ENCODE assay signal across 17 cellular contexts in genomic region chr16:70392606-70393005, GRCh38.
"Had no signal": no experiment of that assay in that cellular context is flagged by ENCODE, and none has a peak within 500 bp of the region (broad histone marks: within the 10 kb centered on the region; RNA-seq: fewer than 3 reads in every experiment).

No MANE protein-coding gene starts in this region.

- H3K27ac ChIP-seq: ascending aorta, right lobe of liver, testis had no signal

- H3K4me3 Mint-ChIP-seq: activated naive CD4-positive, alpha-beta T cell treated with anti-CD3 and anti-CD28 coated beads for 36 hours; activated naive CD8-positive, alpha-beta T cell treated with anti-CD3 and anti-CD28 coated beads, Interleukin-2, amount 50 U/mL, for 24 hours; nephron; stimulated activated naive CD8-positive, alpha-beta T cell treated with anti-CD3 and anti-CD28 coated beads, Interleukin-15, Interleukin-2, amounts not matched to agents 100 ng/mL and 50 ng/mL, for 24 hours; T-cell had no signal

- H3K27me3 ChIP-seq: ascending aorta, right lobe of liver, testis had no signal

- H3K4me1 Mint-ChIP-seq: nephron had no signal

- H3K4me3 ChIP-seq: ascending aorta, right lobe of liver, testis had no signal

- FAIRE-seq: bronchial epithelial cell had no signal

- H3K27ac Mint-ChIP-seq: activated naive CD4-positive, alpha-beta T cell treated with anti-CD3 and anti-CD28 coated beads for 36 hours; activated naive CD8-positive, alpha-beta T cell treated with anti-CD3 and anti-CD28 coated beads, Interleukin-2, amount 50 U/mL, for 24 hours; activated T-helper 2 cell treated with anti-CD3 and anti-CD28 coated beads, Interferon-gamma antibody, Interleukin-2, Interleukin-4, amounts not matched to agents 10 μg/mL and 5 μg/mL and 100 μg/mL, durations not matched to agents 14 hours and 24 hours and 36 hours; nephron; stimulated activated naive CD8-positive, alpha-beta T cell treated with anti-CD3 and anti-CD28 coated beads, Interleukin-15, Interleukin-2, amounts not matched to agents 100 ng/mL and 50 ng/mL, for 24 hours; T-cell had no signal

- ATAC-seq: activated naive CD8-positive, alpha-beta T cell treated with anti-CD3 and anti-CD28 coated beads, Interleukin-2, amount 50 U/mL, for 24 hours; right lobe of liver; T-cell had no signal

- DNase-seq: activated CD4-positive, alpha-beta T cell treated with anti-CD3 and anti-CD28 coated beads for 1 hour; activated CD4-positive, alpha-beta T cell treated with anti-CD3 and anti-CD28 coated beads, Interleukin-2, amount 50 U/mL, for 4 hours; activated naive CD4-positive, alpha-beta T cell treated with anti-CD3 and anti-CD28 coated beads for 36 hours; activated naive CD8-positive, alpha-beta T cell treated with anti-CD3 and anti-CD28 coated beads, Interleukin-2, amount 50 U/mL, for 24 hours; activated T-cell treated with anti-CD3 and anti-CD28 coated beads for 4 hours; dermis blood vessel endothelial cell; erythroblast; kidney glomerular epithelial cell; right lobe of liver; T-cell; T-helper 9 cell had no signal

- H3K9me3 Mint-ChIP-seq: activated naive CD4-positive, alpha-beta T cell treated with anti-CD3 and anti-CD28 coated beads for 36 hours; activated naive CD8-positive, alpha-beta T cell treated with anti-CD3 and anti-CD28 coated beads, Interleukin-2, amount 50 U/mL, for 24 hours; activated T-helper 2 cell treated with anti-CD3 and anti-CD28 coated beads, Interferon-gamma antibody, Interleukin-2, Interleukin-4, amounts not matched to agents 10 μg/mL and 5 μg/mL and 100 μg/mL, durations not matched to agents 14 hours and 24 hours and 36 hours; nephron; stimulated activated naive CD8-positive, alpha-beta T cell treated with anti-CD3 and anti-CD28 coated beads, Interleukin-15, Interleukin-2, amounts not matched to agents 100 ng/mL and 50 ng/mL, for 24 hours; T-cell had no signal

- H3K9me3 ChIP-seq: ascending aorta, right lobe of liver, testis had no signal

- H3K4me1 ChIP-seq: ascending aorta, right lobe of liver had no signal

- H3K27me3 Mint-ChIP-seq: activated naive CD8-positive, alpha-beta T cell treated with anti-CD3 and anti-CD28 coated beads, Interleukin-2, amount 50 U/mL, for 24 hours; stimulated activated naive CD8-positive, alpha-beta T cell treated with anti-CD3 and anti-CD28 coated beads, Interleukin-15, Interleukin-2, amounts not matched to agents 100 ng/mL and 50 ng/mL, for 24 hours; T-cell had no signal
